Comparison of ENCODE assay signal across 8 cellular contexts in genomic region chr3:123618768-123619484, GRCh38. TPM values are rescaled to one million over a fixed set of nuclear protein-coding genes. Genes with fewer than 3 reads are reported as not detected.
DNase-seq lines count a peak whose midpoint lies in the region; ATAC-seq and TF ChIP-seq lines count a peak whose summit lies in the region.

No MANE protein-coding gene starts in this region.

- H3K27me3 ChIP-seq in BE2C (no peaks in the 10 kb centered on the region), muscle layer of duodenum (ENCODE audit: low read depth, low read length) (no peaks in the 10 kb centered on the region)

- no peak overlapping the region for H3K27ac Mint-ChIP-seq in activated CD8-positive, alpha-beta T cell treated with anti-CD3 and anti-CD28 coated beads for 36 hours

- H3K36me3 ChIP-seq in BE2C, result no peaks in the 10 kb centered on the region
- H3K36me3 ChIP-seq in muscle layer of duodenum (ENCODE audit: control insufficient read depth in 1 of 2, insufficient read depth in 2 of 2, low read length in 2 of 2), result peaks cover 4 to 13% of the 10 kb centered on the region in 2 donors

- CTCF ChIA-PET in activated CD8-positive, alpha-beta T cell treated with anti-CD3 and anti-CD28 coated beads for 36 hours (lab: Charles Lee), result interaction anchor here (1.1 to 1.7 kb wide), 2 partner anchors 23 to 105 kb away, joined by 4 read pairs; no protein-coding TSS in a partner anchor

- POLR2A ChIA-PET in activated CD8-positive, alpha-beta T cell treated with anti-CD3 and anti-CD28 coated beads for 36 hours (lab: Charles Lee), result interaction anchor here (1.3 kb wide), 1 partner anchor 33 kb away, joined by 4 read pairs; no protein-coding TSS in a partner anchor

- H3K9me3 Mint-ChIP-seq in activated CD8-positive, alpha-beta T cell treated with anti-CD3 and anti-CD28 coated beads for 36 hours, result no peaks in the 10 kb centered on the region

- intact Hi-C loops in activated CD8-positive, alpha-beta T cell treated with anti-CD3 and anti-CD28 coated beads for 36 hours (cut with micrococcal nuclease), result no loop called here

- peak overlapping the region; percentile 50 for H3K27ac ChIP-seq in cingulate gyrus (ENCODE audit: low read depth, low read length)
- peak overlapping the region; percentile 94 for H3K27ac ChIP-seq in muscle layer of duodenum (ENCODE audit: low read length)

- no peak for TF ChIP-seq CTCF in BE2C (IDR thresholded peaks at IDR 0.05; ENCODE audit: low read depth, low read length)
- no peak for TF ChIP-seq CTCF in activated CD8-positive, alpha-beta T cell treated with anti-CD3 and anti-CD28 coated beads for 36 hours (IDR thresholded peaks at IDR 0.05)

- H3K9me3 ChIP-seq in BE2C, result no peaks in the 10 kb centered on the region
- no peaks in the 10 kb centered on the region for H3K9me3 ChIP-seq in muscle layer of duodenum (ENCODE audit: control insufficient read depth in 1 of 2, low read length in 2 of 2)

- no peaks in the 10 kb centered on the region for H3K27me3 Mint-ChIP-seq in activated CD8-positive, alpha-beta T cell treated with anti-CD3 and anti-CD28 coated beads for 36 hours

- H3K4me1 Mint-ChIP-seq in activated CD8-positive, alpha-beta T cell treated with anti-CD3 and anti-CD28 coated beads for 36 hours (ENCODE audit: low read depth), result no peaks in the 10 kb centered on the region

- no peak overlapping the region for H3K4me3 Mint-ChIP-seq in activated CD8-positive, alpha-beta T cell treated with anti-CD3 and anti-CD28 coated beads for 36 hours

- H3K4me3 ChIP-seq in BE2C (ENCODE audit: low read depth, low read length), result no peak overlapping the region
- H3K4me3 ChIP-seq in muscle layer of duodenum (ENCODE audit: low read depth in 1 of 2, low read length in 2 of 2), result peak overlapping the region; percentile 77 to 87

- no peak for ATAC-seq in activated CD8-positive, alpha-beta T cell treated with anti-CD3 and anti-CD28 coated beads for 36 hours
- no peak for ATAC-seq in GM19397 (IDR thresholded peaks at IDR 0.05; ENCODE audit: unreplicated experiment)

- DNase-seq in BE2C (peak; percentile 36), NCI-H2171 treated with DMSO at 0.1 percent for 48 hours (lab: John Stamatoyannopoulos, UW) (peak; percentile 68), DMS153 treated with DMSO at 0.1 percent for 48 hours (lab: John Stamatoyannopoulos, UW; ENCODE audit: unreplicated experiment) (no peak), NCI-H128 (lab: John Stamatoyannopoulos, UW; ENCODE audit: unreplicated experiment) (no peak)
- no peak for DNase-seq in activated CD8-positive, alpha-beta T cell treated with anti-CD3 and anti-CD28 coated beads for 36 hours

- H3K4me1 ChIP-seq in BE2C, result no peaks in the 10 kb centered on the region; the same call in 1 of the 2 replicates
- peaks cover 21 to 33% of the 10 kb centered on the region in 2 donors for H3K4me1 ChIP-seq in muscle layer of duodenum (ENCODE audit: control insufficient read depth in 1 of 2, insufficient read depth in 2 of 2, low read length in 2 of 2)

- H3K36me3 Mint-ChIP-seq in activated CD8-positive, alpha-beta T cell treated with anti-CD3 and anti-CD28 coated beads for 36 hours (ENCODE audit: low read depth), result peaks cover 1% of the 10 kb centered on the region

RNA-seq across cellular contexts. Expression of gene HACD2, which starts 34.1 kb away (rescaled TPM):
- 42.2 TPM for polyA plus RNA-seq in BE2C (2012; ENCODE audit: insufficient read depth, insufficient read length, low read depth)
- 10 to 100 TPM; 25.1 to 26.9 TPM for total RNA-seq in activated CD8-positive, alpha-beta T cell treated with anti-CD3 and anti-CD28 coated beads for 36 hours

Comparison
In these comparisons a context has a peak if more than half of its experiments do, and no peak if none do; other contexts are left out.
1. DNase-seq: peak in BE2C (single experiment) and NCI-H2171 treated with DMSO at 0.1 percent for 48 hours (single experiment); none in activated CD8-positive, alpha-beta T cell treated with anti-CD3 and anti-CD28 coated beads for 36 hours (single experiment), DMS153 treated with DMSO at 0.1 percent for 48 hours (single experiment) and NCI-H128 (single experiment).